ENCODE assay signal across 10 cellular contexts in the genomic region with DNA sequence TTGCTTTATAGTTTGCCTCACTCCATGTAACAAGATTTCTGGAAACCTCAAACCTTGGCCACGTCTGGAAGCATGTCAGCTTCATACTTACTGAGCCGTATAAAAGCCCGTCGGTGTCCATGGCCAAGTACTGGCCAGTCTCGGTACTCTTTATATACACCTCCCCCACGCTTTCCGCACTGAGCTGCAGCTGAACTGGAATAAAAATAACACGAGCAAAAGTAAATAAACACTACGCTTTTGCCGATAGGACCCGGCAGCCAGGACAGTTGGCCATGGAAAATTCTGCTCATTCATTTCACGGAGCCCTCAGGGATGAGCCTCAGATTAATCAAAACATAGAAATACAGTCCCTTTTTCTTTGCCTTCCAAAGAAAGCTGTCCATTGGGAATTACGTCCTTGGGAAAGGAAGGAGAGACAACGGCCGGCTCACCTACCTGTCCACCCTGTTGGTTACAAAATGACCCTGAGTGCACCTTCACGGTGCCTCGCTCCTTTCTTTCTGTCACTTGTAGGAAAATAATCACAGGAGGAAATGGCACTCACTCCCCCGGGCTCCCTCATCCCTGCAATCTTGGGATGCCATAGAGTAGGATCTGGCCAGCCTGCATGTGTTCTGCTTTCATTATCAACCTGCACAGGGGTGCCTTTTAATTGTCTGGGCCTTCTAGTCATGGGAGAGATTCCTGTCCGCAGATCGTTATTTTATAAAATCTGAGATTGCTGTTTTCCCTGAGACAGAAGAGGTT.
DNase-seq lines count a peak whose midpoint lies in the region; FAIRE-seq and TF ChIP-seq lines count a peak whose summit lies in the region.
"Had no signal": no experiment of that assay in that cellular context is flagged by ENCODE, and none has a peak within 500 bp of the region (broad histone marks: within the 10 kb centered on the region; RNA-seq: fewer than 3 reads in every experiment).

No MANE protein-coding gene starts in this region.

- H3K9me3 Mint-ChIP-seq in nephron (no peaks in the 10 kb centered on the region), endothelial cell (ENCODE audit: unreplicated experiment) (no peaks in the 10 kb centered on the region)

- DNase-seq in AG08396 (ENCODE audit: low spot score) (peak; percentile 61), NCI-H69 (lab: John Stamatoyannopoulos, UW) (peak; percentile 32), esophagus squamous epithelium (lab: John Stamatoyannopoulos, UW) (no peak), endothelial cell (ENCODE audit: low spot score) (no peak), NCI-H2171 treated with DMSO at 0.1 percent for 48 hours (lab: John Stamatoyannopoulos, UW) (no peak), GM19239 (ENCODE audit: insufficient read length, low spot score) (no peak)
- DNase-seq in stimulated activated CD4-positive, alpha-beta T cell treated with anti-CD3 and anti-CD28 coated beads, Interleukin-4, amount 100 ng/mL, for 1 hour, result no peak
- DNase-seq: CD4-positive, CD25-positive, alpha-beta regulatory T cell; Kasumi-1 had no signal

- FAIRE-seq in GM19239 (lab: Jason Lieb, UNC), result no peak

- H3K4me1 Mint-ChIP-seq in nephron (peaks cover 36% of the 10 kb centered on the region), endothelial cell (ENCODE audit: unreplicated experiment) (peaks cover 48% of the 10 kb centered on the region)
- H3K4me1 Mint-ChIP-seq: CD4-positive, CD25-positive, alpha-beta regulatory T cell had no signal

- TF ChIP-seq CTCF in esophagus squamous epithelium (IDR thresholded peaks at IDR 0.05), result no peak
- TF ChIP-seq CTCF in nephron (IDR thresholded peaks at IDR 0.05; ENCODE audit: unreplicated experiment in 3 of 3), result no peak
- TF ChIP-seq CTCF in endothelial cell (IDR thresholded peaks at IDR 0.05; ENCODE audit: unreplicated experiment), result no peak

- H3K36me3 ChIP-seq in esophagus squamous epithelium, result no peaks in the 10 kb centered on the region

- intact Hi-C loops in esophagus squamous epithelium (cut with DNase I), result no loop called here

- no peak for TF ChIP-seq POLR2A in esophagus squamous epithelium (IDR thresholded peaks at IDR 0.05)

- peak overlapping the region in 2 of 4 donors; percentile 10 to 35 for H3K4me3 ChIP-seq in esophagus squamous epithelium

- H3K27me3 ChIP-seq in esophagus squamous epithelium, result no peaks in the 10 kb centered on the region

- H3K36me3 Mint-ChIP-seq in nephron (ENCODE audit: low read depth) (no peaks in the 10 kb centered on the region), endothelial cell (ENCODE audit: low read depth, unreplicated experiment) (no peaks in the 10 kb centered on the region)
- H3K36me3 Mint-ChIP-seq: CD4-positive, CD25-positive, alpha-beta regulatory T cell had no signal

- H3K4me3 Mint-ChIP-seq in nephron, result peak overlapping the region; percentile 47 to 59 (median 48)
- no peak overlapping the region for H3K4me3 Mint-ChIP-seq in endothelial cell (ENCODE audit: unreplicated experiment)
- H3K4me3 Mint-ChIP-seq: CD4-positive, CD25-positive, alpha-beta regulatory T cell had no signal

- H3K27ac ChIP-seq in esophagus squamous epithelium, result peak overlapping the region in 3 of 4 donors; percentile 17 to 59 (median 45)

- peak overlapping the region; percentile 70 to 88 (median 74) for H3K27ac Mint-ChIP-seq in nephron
- H3K27ac Mint-ChIP-seq in endothelial cell (ENCODE audit: unreplicated experiment), result no peak overlapping the region
- H3K27ac Mint-ChIP-seq: CD4-positive, CD25-positive, alpha-beta regulatory T cell had no signal

- no peaks in the 10 kb centered on the region for H3K27me3 Mint-ChIP-seq in nephron (ENCODE audit: low read depth)
- no peaks in the 10 kb centered on the region for H3K27me3 Mint-ChIP-seq in endothelial cell (ENCODE audit: unreplicated experiment)

- no peaks in the 10 kb centered on the region for H3K9me3 ChIP-seq in esophagus squamous epithelium

- peaks cover 0 to 16% (median 0%) of the 10 kb centered on the region in 3 donors for H3K4me1 ChIP-seq in esophagus squamous epithelium

- 58 to 62% methylated on average over 20 of the region's 20 CpGs for WGBS in esophagus squamous epithelium, 2 donors

Comparison
In these comparisons a context has a peak if more than half of its experiments do, and no peak if none do; other contexts are left out.
1. DNase-seq: peak in AG08396 (single experiment) and NCI-H69 (single experiment); none in esophagus squamous epithelium (single experiment), stimulated activated CD4-positive, alpha-beta T cell treated with anti-CD3 and anti-CD28 coated beads, Interleukin-4, amount 100 ng/mL, for 1 hour (single experiment), endothelial cell (single experiment), NCI-H2171 treated with DMSO at 0.1 percent for 48 hours (single experiment) and GM19239 (single experiment).